Comparison of ENCODE assay signal across 8 cellular contexts in the genomic region with DNA sequence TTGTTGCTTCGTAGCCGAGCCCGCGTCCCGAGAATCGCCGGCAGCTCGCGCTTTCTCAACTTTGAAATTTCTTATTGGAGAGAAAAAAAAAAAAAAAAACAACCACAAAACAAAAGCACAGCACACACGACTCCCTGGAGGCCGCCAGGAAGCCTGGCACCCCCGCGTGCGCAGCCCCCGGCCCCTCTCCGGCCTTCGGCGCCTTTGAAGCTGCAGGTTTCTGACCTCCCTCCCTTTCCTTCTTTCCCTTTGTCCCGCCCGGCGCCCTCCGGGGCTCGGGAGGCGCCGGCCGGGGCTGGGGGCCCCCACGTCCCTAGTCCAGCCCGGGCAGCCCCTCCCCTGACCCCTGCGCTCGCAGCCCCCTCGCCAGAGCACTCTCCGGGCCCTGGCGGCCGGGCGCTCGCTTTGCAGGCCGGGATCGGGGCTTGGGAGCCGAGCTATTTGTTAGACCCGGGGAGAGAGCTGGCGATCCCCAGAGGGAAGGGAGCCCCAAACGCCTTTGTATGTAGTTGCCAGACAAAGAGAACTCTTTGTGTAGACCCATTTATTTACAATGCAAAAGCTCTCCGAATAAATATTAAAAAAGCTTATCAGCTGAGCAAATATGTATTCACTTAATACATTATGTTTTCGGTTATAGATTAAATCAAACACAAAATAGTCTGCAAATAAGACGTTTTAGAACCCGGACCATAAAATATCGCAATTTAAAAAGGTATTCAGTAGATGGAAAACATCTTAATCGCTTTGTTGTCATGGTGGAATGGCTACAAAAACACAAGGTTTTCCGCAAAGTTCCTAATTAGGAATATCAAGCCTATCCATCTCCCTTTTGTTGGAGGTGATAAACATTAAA. TPM values are rescaled to one million over a fixed set of nuclear protein-coding genes. Genes with fewer than 3 reads are reported as not detected.
A peak's percentile ranks its signal among the peaks of the same experiment; 100 is the strongest.
DNase-seq lines count a peak whose midpoint lies in the region; ATAC-seq and TF ChIP-seq lines count a peak whose summit lies in the region.

No MANE protein-coding gene starts in this region.

- H3K27me3 ChIP-seq in WERI-Rb-1 (ENCODE audit: insufficient read depth, low read depth, severe bottlenecking), result peaks cover 68% of the 10 kb centered on the region

- peak overlapping the region; percentile 99 for H3K27ac Mint-ChIP-seq in osteocyte (ENCODE audit: unreplicated experiment)

- peak overlapping the region; percentile 86 for H3K4me3 Mint-ChIP-seq in osteocyte (ENCODE audit: unreplicated experiment)

- no peaks in the 10 kb centered on the region for H3K9me3 ChIP-seq in WERI-Rb-1 (ENCODE audit: severe bottlenecking)

- peak overlapping the region; percentile 88 for H3K27ac ChIP-seq in WERI-Rb-1

- H3K9me3 Mint-ChIP-seq in osteocyte (ENCODE audit: unreplicated experiment), result no peaks in the 10 kb centered on the region

- peaks cover 6% of the 10 kb centered on the region for H3K36me3 ChIP-seq in WERI-Rb-1

- peak; percentile 79 for DNase-seq in D341Med (ENCODE audit: low spot score)
- DNase-seq in Jurkat, Clone E6-1 (ENCODE audit: low read depth, low spot score), result no peak
- DNase-seq in WERI-Rb-1, result peak; percentile 63
- peak; percentile 70 for DNase-seq in fibroblast of pulmonary artery (ENCODE audit: low read depth)
- no peak for DNase-seq in osteocyte (ENCODE audit: extremely low spot score, unreplicated experiment)

- TF ChIP-seq CTCF in WERI-Rb-1 (IDR thresholded peaks at IDR 0.05; ENCODE audit: low read depth, low read length) (peak; percentile 41), fibroblast of pulmonary artery (IDR thresholded peaks at IDR 0.05; ENCODE audit: low read length, missing control alignments) (no peak), osteocyte (IDR thresholded peaks at IDR 0.05) (peak; percentile 26)

- ATAC-seq in HG03342 (IDR thresholded peaks at IDR 0.05; ENCODE audit: unreplicated experiment) (no peak), GM19452 (IDR thresholded peaks at IDR 0.05; ENCODE audit: unreplicated experiment) (no peak), GM18907 (IDR thresholded peaks at IDR 0.05; ENCODE audit: unreplicated experiment) (no peak)

- H3K27me3 Mint-ChIP-seq in osteocyte (ENCODE audit: unreplicated experiment), result no peaks in the 10 kb centered on the region

- no peaks in the 10 kb centered on the region for H3K36me3 Mint-ChIP-seq in osteocyte (ENCODE audit: unreplicated experiment)

- H3K4me3 ChIP-seq in Jurkat, Clone E6-1 (ENCODE audit: low read length), result peak overlapping the region; percentile 82
- H3K4me3 ChIP-seq in WERI-Rb-1 (ENCODE audit: low read depth, low read length) (peak overlapping the region; percentile 74), fibroblast of pulmonary artery (replicated peaks; ENCODE audit: low read depth, low read length) (peak overlapping the region; percentile 71)

- peaks cover 44% of the 10 kb centered on the region for H3K4me1 Mint-ChIP-seq in osteocyte (ENCODE audit: unreplicated experiment)

RNA-seq across cellular contexts. Expression of a gene that starts 2.3 kb away (rescaled TPM):
- polyA plus RNA-seq in Jurkat, Clone E6-1 (2012; ENCODE audit: insufficient read depth, insufficient read length), result 8.7 TPM
- 55.7 and 57.0 TPM in 2 replicates for total RNA-seq in osteocyte

Comparison
In these comparisons a context has a peak if more than half of its experiments do, and no peak if none do; other contexts are left out.
1. DNase-seq: peak in D341Med (single experiment), WERI-Rb-1 (single experiment) and fibroblast of pulmonary artery (single experiment); none in Jurkat, Clone E6-1 (single experiment) and osteocyte (single experiment).
2. Peak in every context shown above with its lines, with median percentiles within 50 percentile points of each other: H3K4me3 ChIP-seq.